Comparison of ENCODE assay signal across 1 cellular context in the genomic region with DNA sequence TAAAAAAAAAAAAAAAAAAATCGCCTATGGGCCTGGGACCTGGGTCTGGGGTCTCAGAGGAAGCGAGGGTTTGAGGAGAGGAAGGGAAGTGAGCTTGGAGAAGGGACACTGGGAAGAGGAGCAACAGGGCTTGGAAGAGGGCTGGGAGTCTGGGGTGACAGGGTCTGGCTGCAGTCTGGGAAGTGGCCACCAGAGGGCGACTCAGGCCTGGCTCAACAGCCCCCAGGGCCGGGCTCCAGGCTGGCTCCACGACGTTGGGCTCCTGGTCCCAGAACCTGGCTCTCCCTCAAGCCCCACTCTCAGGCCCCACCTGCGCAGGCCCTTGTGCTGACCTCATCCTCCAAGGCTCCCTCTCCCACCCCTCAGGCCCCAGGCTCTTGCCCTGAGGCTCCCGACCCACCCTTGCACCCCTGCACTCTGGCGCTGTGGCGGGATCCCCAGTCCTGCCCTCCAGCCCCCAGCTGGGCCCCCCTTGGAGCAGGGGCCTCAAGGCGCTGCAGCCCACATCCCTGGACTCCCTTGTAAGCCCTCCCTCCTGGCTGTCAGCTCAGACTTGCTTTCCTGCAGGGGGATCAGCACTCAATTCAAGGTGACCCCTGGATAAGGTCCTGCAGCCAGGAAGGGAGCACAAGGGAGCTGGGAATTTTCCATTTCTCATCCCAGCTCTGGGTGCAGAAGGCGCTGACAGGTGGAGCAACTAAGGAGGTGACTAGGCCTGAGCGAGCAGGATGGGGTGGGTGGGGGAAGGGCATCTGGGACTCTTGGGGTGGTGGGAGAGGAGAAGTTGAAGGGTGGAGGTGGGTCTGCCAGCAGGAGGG.
TF ChIP-seq lines count a peak whose summit lies in the region.

No MANE protein-coding gene starts in this region.

TF ChIP-seq in K562, 482 proteins besides CTCF, POLR2A, EP300 and RAD21 (continued from another document and continues in another):
- TF ChIP-seq, protein P1, sequence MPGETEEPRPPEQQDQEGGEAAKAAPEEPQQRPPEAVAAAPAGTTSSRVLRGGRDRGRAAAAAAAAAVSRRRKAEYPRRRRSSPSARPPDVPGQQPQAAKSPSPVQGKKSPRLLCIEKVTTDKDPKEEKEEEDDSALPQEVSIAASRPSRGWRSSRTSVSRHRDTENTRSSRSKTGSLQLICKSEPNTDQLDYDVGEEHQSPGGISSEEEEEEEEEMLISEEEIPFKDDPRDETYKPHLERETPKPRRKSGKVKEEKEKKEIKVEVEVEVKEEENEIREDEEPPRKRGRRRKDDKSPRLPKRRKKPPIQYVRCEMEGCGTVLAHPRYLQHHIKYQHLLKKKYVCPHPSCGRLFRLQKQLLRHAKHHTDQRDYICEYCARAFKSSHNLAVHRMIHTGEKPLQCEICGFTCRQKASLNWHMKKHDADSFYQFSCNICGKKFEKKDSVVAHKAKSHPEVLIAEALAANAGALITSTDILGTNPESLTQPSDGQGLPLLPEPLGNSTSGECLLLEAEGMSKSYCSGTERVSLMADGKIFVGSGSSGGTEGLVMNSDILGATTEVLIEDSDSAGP (CRISPR knock-in tag; IDR thresholded peaks at IDR 0.05), result no peak
- TF ChIP-seq ZNF175 (CRISPR knock-in tag; IDR thresholded peaks at IDR 0.05; ENCODE audit: low read depth) (no peak), CBX2 (IDR thresholded peaks at IDR 0.05; ENCODE audit: insufficient read depth, low read length, poor library complexity, severe bottlenecking) (no peak), ZSCAN29 (IDR thresholded peaks at IDR 0.05) (no peak), MAZ (CRISPR knock-in tag; conservative IDR thresholded peaks at IDR 0.05 in 1 of 2, IDR thresholded peaks at IDR 0.05 in 1 of 2) (peak; percentile 40 to 72; a peak in 3 of 4 replicates), ADNP (tag; IDR thresholded peaks at IDR 0.05) (no peak), ARID1B (IDR thresholded peaks at IDR 0.05) (0 out of 2 replicates have a peak, but pooled peaks have one; percentile 13), RBM17 (IDR thresholded peaks at IDR 0.05; ENCODE audit: borderline replicate concordance, low read depth, low read length) (no peak), CBX3 (IDR thresholded peaks at IDR 0.05; ENCODE audit: borderline replicate concordance in 1 of 2, low read length in 2 of 2) (no peak), BHLHE40 (IDR thresholded peaks at IDR 0.05; ENCODE audit: low read length) (no peak), PYGO2 (tag; IDR thresholded peaks at IDR 0.05) (no peak), TBP (optimal IDR thresholded peaks at IDR 0.05; ENCODE audit: low read depth, low read length) (peak; percentile 35), NR3C1 (CRISPR knock-in tag; IDR thresholded peaks at IDR 0.05) (no peak), POLR3A (IDR thresholded peaks at IDR 0.05; ENCODE audit: borderline replicate concordance, extremely low read depth, insufficient read depth, insufficient read length) (no peak), ZNF124 (CRISPR knock-in tag; IDR thresholded peaks at IDR 0.05) (no peak), ZNF696 (CRISPR knock-in tag; conservative IDR thresholded peaks at IDR 0.05) (no peak), GATA2 (CRISPR knock-in tag; IDR thresholded peaks at IDR 0.05) (0 out of 2 replicates have a peak, but pooled peaks have one; percentile 23), ETV5 (CRISPR knock-in tag; IDR thresholded peaks at IDR 0.05; ENCODE audit: low read depth) (0 out of 2 replicates have a peak, but pooled peaks have one; percentile 40), PHF21A (IDR thresholded peaks at IDR 0.05; ENCODE audit: borderline replicate concordance, low read depth) (no peak), ZNF586 (CRISPR knock-in tag; conservative IDR thresholded peaks at IDR 0.05) (no peak), STAT5B (CRISPR knock-in tag; IDR thresholded peaks at IDR 0.05) (no peak), SP2 (IDR thresholded peaks at IDR 0.05; ENCODE audit: extremely low read depth, low read depth, low read length, poor library complexity, severe bottlenecking) (no peak), PHB (CRISPR knock-in tag; IDR thresholded peaks at IDR 0.05) (peak; percentile 20; the same call in 1 of the 2 replicates), GATAD2B (IDR thresholded peaks at IDR 0.05; ENCODE audit: borderline replicate concordance) (no peak)
- TF ChIP-seq, protein P2, sequence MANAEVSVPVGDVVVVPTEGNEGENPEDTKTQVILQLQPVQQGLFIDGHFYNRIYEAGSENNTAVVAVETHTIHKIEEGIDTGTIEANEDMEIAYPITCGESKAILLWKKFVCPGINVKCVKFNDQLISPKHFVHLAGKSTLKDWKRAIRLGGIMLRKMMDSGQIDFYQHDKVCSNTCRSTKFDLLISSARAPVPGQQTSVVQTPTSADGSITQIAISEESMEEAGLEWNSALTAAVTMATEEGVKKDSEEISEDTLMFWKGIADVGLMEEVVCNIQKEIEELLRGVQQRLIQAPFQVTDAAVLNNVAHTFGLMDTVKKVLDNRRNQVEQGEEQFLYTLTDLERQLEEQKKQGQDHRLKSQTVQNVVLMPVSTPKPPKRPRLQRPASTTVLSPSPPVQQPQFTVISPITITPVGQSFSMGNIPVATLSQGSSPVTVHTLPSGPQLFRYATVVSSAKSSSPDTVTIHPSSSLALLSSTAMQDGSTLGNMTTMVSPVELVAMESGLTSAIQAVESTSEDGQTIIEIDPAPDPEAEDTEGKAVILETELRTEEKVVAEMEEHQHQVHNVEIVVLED (CRISPR knock-in tag; IDR thresholded peaks at IDR 0.05), result no peak
- TF ChIP-seq, protein P3, sequence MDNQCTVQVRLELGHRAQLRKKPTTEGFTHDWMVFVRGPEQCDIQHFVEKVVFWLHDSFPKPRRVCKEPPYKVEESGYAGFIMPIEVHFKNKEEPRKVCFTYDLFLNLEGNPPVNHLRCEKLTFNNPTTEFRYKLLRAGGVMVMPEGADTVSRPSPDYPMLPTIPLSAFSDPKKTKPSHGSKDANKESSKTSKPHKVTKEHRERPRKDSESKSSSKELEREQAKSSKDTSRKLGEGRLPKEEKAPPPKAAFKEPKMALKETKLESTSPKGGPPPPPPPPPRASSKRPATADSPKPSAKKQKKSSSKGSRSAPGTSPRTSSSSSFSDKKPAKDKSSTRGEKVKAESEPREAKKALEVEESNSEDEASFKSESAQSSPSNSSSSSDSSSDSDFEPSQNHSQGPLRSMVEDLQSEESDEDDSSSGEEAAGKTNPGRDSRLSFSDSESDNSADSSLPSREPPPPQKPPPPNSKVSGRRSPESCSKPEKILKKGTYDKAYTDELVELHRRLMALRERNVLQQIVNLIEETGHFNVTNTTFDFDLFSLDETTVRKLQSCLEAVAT (IDR thresholded peaks at IDR 0.05), result no peak
- TF ChIP-seq, protein P4, sequence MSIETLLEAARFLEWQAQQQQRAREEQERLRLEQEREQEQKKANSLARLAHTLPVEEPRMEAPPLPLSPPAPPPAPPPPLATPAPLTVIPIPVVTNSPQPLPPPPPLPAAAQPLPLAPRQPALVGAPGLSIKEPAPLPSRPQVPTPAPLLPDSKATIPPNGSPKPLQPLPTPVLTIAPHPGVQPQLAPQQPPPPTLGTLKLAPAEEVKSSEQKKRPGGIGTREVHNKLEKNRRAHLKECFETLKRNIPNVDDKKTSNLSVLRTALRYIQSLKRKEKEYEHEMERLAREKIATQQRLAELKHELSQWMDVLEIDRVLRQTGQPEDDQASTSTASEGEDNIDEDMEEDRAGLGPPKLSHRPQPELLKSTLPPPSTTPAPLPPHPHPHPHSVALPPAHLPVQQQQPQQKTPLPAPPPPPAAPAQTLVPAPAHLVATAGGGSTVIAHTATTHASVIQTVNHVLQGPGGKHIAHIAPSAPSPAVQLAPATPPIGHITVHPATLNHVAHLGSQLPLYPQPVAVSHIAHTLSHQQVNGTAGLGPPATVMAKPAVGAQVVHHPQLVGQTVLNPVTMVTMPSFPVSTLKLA (conservative IDR thresholded peaks at IDR 0.05), result no peak
- TF ChIP-seq, protein P5, sequence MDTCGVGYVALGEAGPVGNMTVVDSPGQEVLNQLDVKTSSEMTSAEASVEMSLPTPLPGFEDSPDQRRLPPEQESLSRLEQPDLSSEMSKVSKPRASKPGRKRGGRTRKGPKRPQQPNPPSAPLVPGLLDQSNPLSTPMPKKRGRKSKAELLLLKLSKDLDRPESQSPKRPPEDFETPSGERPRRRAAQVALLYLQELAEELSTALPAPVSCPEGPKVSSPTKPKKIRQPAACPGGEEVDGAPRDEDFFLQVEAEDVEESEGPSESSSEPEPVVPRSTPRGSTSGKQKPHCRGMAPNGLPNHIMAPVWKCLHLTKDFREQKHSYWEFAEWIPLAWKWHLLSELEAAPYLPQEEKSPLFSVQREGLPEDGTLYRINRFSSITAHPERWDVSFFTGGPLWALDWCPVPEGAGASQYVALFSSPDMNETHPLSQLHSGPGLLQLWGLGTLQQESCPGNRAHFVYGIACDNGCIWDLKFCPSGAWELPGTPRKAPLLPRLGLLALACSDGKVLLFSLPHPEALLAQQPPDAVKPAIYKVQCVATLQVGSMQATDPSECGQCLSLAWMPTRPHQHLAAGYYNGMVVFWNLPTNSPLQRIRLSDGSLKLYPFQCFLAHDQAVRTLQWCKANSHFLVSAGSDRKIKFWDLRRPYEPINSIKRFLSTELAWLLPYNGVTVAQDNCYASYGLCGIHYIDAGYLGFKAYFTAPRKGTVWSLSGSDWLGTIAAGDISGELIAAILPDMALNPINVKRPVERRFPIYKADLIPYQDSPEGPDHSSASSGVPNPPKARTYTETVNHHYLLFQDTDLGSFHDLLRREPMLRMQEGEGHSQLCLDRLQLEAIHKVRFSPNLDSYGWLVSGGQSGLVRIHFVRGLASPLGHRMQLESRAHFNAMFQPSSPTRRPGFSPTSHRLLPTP (IDR thresholded peaks at IDR 0.05; ENCODE audit: borderline replicate concordance, extremely low read depth, insufficient read length), result no peak
- TF ChIP-seq, protein P6, sequence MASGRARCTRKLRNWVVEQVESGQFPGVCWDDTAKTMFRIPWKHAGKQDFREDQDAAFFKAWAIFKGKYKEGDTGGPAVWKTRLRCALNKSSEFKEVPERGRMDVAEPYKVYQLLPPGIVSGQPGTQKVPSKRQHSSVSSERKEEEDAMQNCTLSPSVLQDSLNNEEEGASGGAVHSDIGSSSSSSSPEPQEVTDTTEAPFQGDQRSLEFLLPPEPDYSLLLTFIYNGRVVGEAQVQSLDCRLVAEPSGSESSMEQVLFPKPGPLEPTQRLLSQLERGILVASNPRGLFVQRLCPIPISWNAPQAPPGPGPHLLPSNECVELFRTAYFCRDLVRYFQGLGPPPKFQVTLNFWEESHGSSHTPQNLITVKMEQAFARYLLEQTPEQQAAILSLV (tag; IDR thresholded peaks at IDR 0.05), result no peak
- TF ChIP-seq, protein P7, sequence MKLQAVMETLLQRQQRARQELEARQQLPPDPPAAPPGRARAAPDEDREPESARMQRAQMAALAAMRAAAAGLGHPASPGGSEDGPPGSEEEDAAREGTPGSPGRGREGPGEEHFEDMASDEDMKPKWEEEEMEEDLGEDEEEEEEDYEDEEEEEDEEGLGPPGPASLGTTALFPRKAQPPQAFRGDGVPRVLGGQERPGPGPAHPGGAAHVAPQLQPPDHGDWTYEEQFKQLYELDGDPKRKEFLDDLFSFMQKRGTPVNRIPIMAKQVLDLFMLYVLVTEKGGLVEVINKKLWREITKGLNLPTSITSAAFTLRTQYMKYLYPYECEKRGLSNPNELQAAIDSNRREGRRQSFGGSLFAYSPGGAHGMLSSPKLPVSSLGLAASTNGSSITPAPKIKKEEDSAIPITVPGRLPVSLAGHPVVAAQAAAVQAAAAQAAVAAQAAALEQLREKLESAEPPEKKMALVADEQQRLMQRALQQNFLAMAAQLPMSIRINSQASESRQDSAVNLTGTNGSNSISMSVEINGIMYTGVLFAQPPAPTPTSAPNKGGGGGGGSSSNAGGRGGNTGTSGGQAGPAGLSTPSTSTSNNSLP (IDR thresholded peaks at IDR 0.05; ENCODE audit: borderline replicate concordance, low read depth, low read length), result no peak
- TF ChIP-seq, protein P8, sequence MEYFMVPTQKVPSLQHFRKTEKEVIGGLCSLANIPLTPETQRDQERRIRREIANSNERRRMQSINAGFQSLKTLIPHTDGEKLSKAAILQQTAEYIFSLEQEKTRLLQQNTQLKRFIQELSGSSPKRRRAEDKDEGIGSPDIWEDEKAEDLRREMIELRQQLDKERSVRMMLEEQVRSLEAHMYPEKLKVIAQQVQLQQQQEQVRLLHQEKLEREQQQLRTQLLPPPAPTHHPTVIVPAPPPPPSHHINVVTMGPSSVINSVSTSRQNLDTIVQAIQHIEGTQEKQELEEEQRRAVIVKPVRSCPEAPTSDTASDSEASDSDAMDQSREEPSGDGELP (CRISPR knock-in tag; IDR thresholded peaks at IDR 0.05; ENCODE audit: borderline replicate concordance), result peak; percentile 28; the same call in 1 of the 2 replicates
- TF ChIP-seq, protein P9, sequence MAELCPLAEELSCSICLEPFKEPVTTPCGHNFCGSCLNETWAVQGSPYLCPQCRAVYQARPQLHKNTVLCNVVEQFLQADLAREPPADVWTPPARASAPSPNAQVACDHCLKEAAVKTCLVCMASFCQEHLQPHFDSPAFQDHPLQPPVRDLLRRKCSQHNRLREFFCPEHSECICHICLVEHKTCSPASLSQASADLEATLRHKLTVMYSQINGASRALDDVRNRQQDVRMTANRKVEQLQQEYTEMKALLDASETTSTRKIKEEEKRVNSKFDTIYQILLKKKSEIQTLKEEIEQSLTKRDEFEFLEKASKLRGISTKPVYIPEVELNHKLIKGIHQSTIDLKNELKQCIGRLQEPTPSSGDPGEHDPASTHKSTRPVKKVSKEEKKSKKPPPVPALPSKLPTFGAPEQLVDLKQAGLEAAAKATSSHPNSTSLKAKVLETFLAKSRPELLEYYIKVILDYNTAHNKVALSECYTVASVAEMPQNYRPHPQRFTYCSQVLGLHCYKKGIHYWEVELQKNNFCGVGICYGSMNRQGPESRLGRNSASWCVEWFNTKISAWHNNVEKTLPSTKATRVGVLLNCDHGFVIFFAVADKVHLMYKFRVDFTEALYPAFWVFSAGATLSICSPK (IDR thresholded peaks at IDR 0.05; ENCODE audit: borderline replicate concordance), result no peak
- TF ChIP-seq, protein P10, sequence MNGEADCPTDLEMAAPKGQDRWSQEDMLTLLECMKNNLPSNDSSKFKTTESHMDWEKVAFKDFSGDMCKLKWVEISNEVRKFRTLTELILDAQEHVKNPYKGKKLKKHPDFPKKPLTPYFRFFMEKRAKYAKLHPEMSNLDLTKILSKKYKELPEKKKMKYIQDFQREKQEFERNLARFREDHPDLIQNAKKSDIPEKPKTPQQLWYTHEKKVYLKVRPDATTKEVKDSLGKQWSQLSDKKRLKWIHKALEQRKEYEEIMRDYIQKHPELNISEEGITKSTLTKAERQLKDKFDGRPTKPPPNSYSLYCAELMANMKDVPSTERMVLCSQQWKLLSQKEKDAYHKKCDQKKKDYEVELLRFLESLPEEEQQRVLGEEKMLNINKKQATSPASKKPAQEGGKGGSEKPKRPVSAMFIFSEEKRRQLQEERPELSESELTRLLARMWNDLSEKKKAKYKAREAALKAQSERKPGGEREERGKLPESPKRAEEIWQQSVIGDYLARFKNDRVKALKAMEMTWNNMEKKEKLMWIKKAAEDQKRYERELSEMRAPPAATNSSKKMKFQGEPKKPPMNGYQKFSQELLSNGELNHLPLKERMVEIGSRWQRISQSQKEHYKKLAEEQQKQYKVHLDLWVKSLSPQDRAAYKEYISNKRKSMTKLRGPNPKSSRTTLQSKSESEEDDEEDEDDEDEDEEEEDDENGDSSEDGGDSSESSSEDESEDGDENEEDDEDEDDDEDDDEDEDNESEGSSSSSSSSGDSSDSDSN (IDR thresholded peaks at IDR 0.05; ENCODE audit: borderline replicate concordance in 1 of 2, low read depth in 2 of 2, low read length in 2 of 2), result 0 out of 4 replicates have a peak, but pooled peaks of 1 of the 2 experiments have one; percentile 32
- TF ChIP-seq, protein P11, sequence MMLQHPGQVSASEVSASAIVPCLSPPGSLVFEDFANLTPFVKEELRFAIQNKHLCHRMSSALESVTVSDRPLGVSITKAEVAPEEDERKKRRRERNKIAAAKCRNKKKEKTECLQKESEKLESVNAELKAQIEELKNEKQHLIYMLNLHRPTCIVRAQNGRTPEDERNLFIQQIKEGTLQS (IDR thresholded peaks at IDR 0.05), result peak; percentile 18; the same call in 1 of the 2 replicates
- TF ChIP-seq, protein P11 (CRISPR knock-in tag; conservative IDR thresholded peaks at IDR 0.05), result 0 out of 2 replicates have a peak, but pooled peaks have one; percentile 31
